In genomic region chr5:77420940-77421339, GRCh38 we compare ENCODE assay signal across 16 cellular contexts.
DNase-seq lines count a peak whose midpoint lies in the region; ATAC-seq and TF ChIP-seq lines count a peak whose summit lies in the region.
"Had no signal": no experiment of that assay in that cellular context is flagged by ENCODE, and none has a peak within 500 bp of the region (broad histone marks: within the 10 kb centered on the region; RNA-seq: fewer than 3 reads in every experiment).

No MANE protein-coding gene starts in this region.

- H3K36me3 ChIP-seq in mucosa of descending colon (ENCODE audit: low read depth) (no peaks in the 10 kb centered on the region), colonic mucosa (no peaks in the 10 kb centered on the region)

- no peaks in the 10 kb centered on the region for H3K27me3 ChIP-seq in colonic mucosa

- intact Hi-C loops in mucosa of descending colon (cut with DNase I, micrococcal nuclease) (loop anchor here in 1 of 2 donors (5.0 kb wide), 1 partner anchor 76 kb away; no protein-coding TSS in a partner anchor), colonic mucosa (cut with DNase I) (no loop called here)

- no peak overlapping the region for H3K9ac ChIP-seq in colonic mucosa (ENCODE audit: low read depth in 2 of 2, low read length in 2 of 2)

- H3K27ac ChIP-seq in colonic mucosa: no peak overlapping the region

- no peak for TF ChIP-seq CTCF in epithelial cell of esophagus (IDR thresholded peaks at IDR 0.05; ENCODE audit: insufficient read depth, low read depth, low read length, missing control alignments)
- no peak for TF ChIP-seq CTCF in mucosa of descending colon (IDR thresholded peaks at IDR 0.05)
- TF ChIP-seq CTCF in colonic mucosa (IDR thresholded peaks at IDR 0.05): no peak

- H3K4me1 ChIP-seq in mucosa of descending colon (ENCODE audit: low read depth) (peaks cover 5% of the 10 kb centered on the region), colonic mucosa (no peaks in the 10 kb centered on the region)

- ATAC-seq in mucosa of descending colon: peak; percentile 66
- ATAC-seq: GM23338, HCT116 had no signal

- DNase-seq in NCI-H69 (lab: John Stamatoyannopoulos, UW) (peak; percentile 13), epithelial cell of esophagus (ENCODE audit: low read depth) (peak; percentile 8), mucosa of descending colon (no peak), COLO668 (lab: John Stamatoyannopoulos, UW; ENCODE audit: unreplicated experiment) (no peak), medulla oblongata (ENCODE audit: extremely low spot score) (no peak), colonic mucosa (no peak)
- DNase-seq in effector CD4-positive, alpha-beta T cell: no peak
- DNase-seq: C1 segment of cervical spinal cord; Calu3; CD4-positive, alpha-beta memory T cell; DMS53; DMS79 treated with DMSO at 0.1 percent for 48 hours; GF-D8; H9 had no signal

- H3K9me3 ChIP-seq in mucosa of descending colon (no peaks in the 10 kb centered on the region), colonic mucosa (no peaks in the 10 kb centered on the region)

- H3K4me3 ChIP-seq in epithelial cell of esophagus (ENCODE audit: low read length) (no peak overlapping the region), mucosa of descending colon (no peak overlapping the region), colonic mucosa (no peak overlapping the region)
- H3K4me3 ChIP-seq: GM23338 had no signal

Comparison
In these comparisons a context has a peak if more than half of its experiments do, and no peak if none do; other contexts are left out.
1. DNase-seq: peak in NCI-H69 (single experiment) and epithelial cell of esophagus (single experiment); none in mucosa of descending colon (0 of 3), COLO668 (single experiment), effector CD4-positive, alpha-beta T cell (single experiment), medulla oblongata (single experiment) and colonic mucosa (single experiment).